8 cellular contexts compared by ENCODE assay signal in the genomic region with DNA sequence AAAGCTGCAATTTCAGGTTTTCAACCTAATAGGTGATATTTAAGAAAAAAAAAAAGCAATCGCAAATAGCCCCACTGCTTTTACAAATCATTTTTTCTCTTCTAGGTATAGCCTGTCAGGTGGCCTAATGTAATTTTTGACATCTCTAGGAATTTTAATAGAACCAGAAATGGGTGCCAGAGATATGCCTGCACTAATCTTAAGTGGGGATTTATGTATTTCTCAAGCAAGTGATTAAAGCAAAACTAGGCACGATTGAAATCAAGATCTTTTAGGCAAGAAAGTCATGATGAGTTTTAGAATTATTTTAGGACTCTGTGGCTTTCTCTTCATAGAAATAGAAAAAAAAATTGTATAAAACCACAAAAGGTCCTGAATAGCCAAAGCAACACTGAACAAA. TPM values are rescaled to one million over a fixed set of nuclear protein-coding genes. Genes with fewer than 3 reads are reported as not detected.
DNase-seq lines count a peak whose midpoint lies in the region; ATAC-seq and TF ChIP-seq lines count a peak whose summit lies in the region.

No MANE protein-coding gene starts in this region.

- no peaks in the 10 kb centered on the region for H3K9me3 ChIP-seq in SJCRH30 (replicated peaks)
- H3K9me3 ChIP-seq in esophagus muscularis mucosa = no peaks in the 10 kb centered on the region

- intact Hi-C loops in esophagus muscularis mucosa (cut with DNase I) = loop anchor here (10.0 kb wide), 1 partner anchor 916 kb away; a partner anchor contains a TSS

- peak overlapping the region; percentile 73 for H3K4me3 ChIP-seq in SJCRH30
- H3K4me3 ChIP-seq in esophagus muscularis mucosa = peak overlapping the region; percentile 69 to 85 (median 70)

- TF ChIP-seq CTCF in esophagus muscularis mucosa (IDR thresholded peaks at IDR 0.05) = no peak

- H3K4me1 ChIP-seq in SJCRH30 (peaks cover 11% of the 10 kb centered on the region), esophagus muscularis mucosa (peaks cover 16 to 31% (median 28%) of the 10 kb centered on the region in 4 donors)

- no peaks in the 10 kb centered on the region; the same call in 1 of the 2 replicates for H3K36me3 ChIP-seq in SJCRH30
- H3K36me3 ChIP-seq in esophagus muscularis mucosa = peaks cover 0 to 10% (median 4%) of the 10 kb centered on the region in 4 donors

- TF ChIP-seq POLR2A in esophagus muscularis mucosa (IDR thresholded peaks at IDR 0.05; ENCODE audit: low read depth) = no peak

- no peak for ATAC-seq in GM18498 (IDR thresholded peaks at IDR 0.05; ENCODE audit: unreplicated experiment)

- peak; percentile 44 for DNase-seq in NCI-H1092 treated with DMSO at 0.1 percent for 48 hours (lab: John Stamatoyannopoulos, UW)
- no peak for DNase-seq in NCI-H1092 (lab: John Stamatoyannopoulos, UW)
- peak in 1 of 2 experiments; percentile 30 for DNase-seq in SJCRH30
- DNase-seq in esophagus muscularis mucosa (ENCODE audit: extremely low spot score) = no peak
- peak; percentile 30 for DNase-seq in putamen (ENCODE audit: low spot score)
- no peak for DNase-seq in SKM-1 (lab: John Stamatoyannopoulos, UW; ENCODE audit: unreplicated experiment)
- no peak for DNase-seq in NCI-H1105 (lab: John Stamatoyannopoulos, UW)

- TF ChIP-seq EP300 in esophagus muscularis mucosa (IDR thresholded peaks at IDR 0.05) = no peak

- H3K27me3 ChIP-seq in SJCRH30 (no peaks in the 10 kb centered on the region), esophagus muscularis mucosa (no peaks in the 10 kb centered on the region)

- H3K27ac ChIP-seq in SJCRH30 (peak overlapping the region; percentile 72), esophagus muscularis mucosa (replicated peaks in 1 of 4) (peak overlapping the region; percentile 89 to 95 (median 91))

- WGBS in esophagus muscularis mucosa = 14% methylated on average over 2 of the region's 2 CpGs

RNA-seq across cellular contexts. Expression of a gene that starts 0.9 kb away (rescaled TPM):
- total RNA-seq in SJCRH30 (2014; rRNA removed; shearing (Covaris generic)) = 7.4 and 9.5 TPM in 2 replicates
- 10 to 100 TPM in 2 of 4 donors, 1 to 10 TPM in 2; 6.1 to 12.7 (median 9.5) TPM for total RNA-seq in esophagus muscularis mucosa

RNA-seq across cellular contexts. Expression of a gene that starts 24.2 kb away (rescaled TPM):
- total RNA-seq in SJCRH30 (2014; rRNA removed; shearing (Covaris generic)) = not detected in 2 replicates
- under 1 TPM in 1 of 4 donors, not detected in 3; 0.26 TPM for total RNA-seq in esophagus muscularis mucosa

RNA-seq across cellular contexts. Expression of a gene that starts 34.3 kb away (rescaled TPM):
- 16.1 and 16.9 TPM in 2 replicates for total RNA-seq in SJCRH30 (2014; rRNA removed; shearing (Covaris generic))
- total RNA-seq in esophagus muscularis mucosa = 10 to 100 TPM in 3 of 4 donors, 1 to 10 TPM in 1; 4.8 to 32.8 (median 18.1) TPM

Comparison
In these comparisons a context has a peak if more than half of its experiments do, and no peak if none do; other contexts are left out.
1. DNase-seq: peak in NCI-H1092 treated with DMSO at 0.1 percent for 48 hours (single experiment) and putamen (single experiment); none in NCI-H1092 (single experiment), esophagus muscularis mucosa (single experiment), SKM-1 (single experiment) and NCI-H1105 (single experiment).